1 cellular context compared by ENCODE assay signal in the genomic region with DNA sequence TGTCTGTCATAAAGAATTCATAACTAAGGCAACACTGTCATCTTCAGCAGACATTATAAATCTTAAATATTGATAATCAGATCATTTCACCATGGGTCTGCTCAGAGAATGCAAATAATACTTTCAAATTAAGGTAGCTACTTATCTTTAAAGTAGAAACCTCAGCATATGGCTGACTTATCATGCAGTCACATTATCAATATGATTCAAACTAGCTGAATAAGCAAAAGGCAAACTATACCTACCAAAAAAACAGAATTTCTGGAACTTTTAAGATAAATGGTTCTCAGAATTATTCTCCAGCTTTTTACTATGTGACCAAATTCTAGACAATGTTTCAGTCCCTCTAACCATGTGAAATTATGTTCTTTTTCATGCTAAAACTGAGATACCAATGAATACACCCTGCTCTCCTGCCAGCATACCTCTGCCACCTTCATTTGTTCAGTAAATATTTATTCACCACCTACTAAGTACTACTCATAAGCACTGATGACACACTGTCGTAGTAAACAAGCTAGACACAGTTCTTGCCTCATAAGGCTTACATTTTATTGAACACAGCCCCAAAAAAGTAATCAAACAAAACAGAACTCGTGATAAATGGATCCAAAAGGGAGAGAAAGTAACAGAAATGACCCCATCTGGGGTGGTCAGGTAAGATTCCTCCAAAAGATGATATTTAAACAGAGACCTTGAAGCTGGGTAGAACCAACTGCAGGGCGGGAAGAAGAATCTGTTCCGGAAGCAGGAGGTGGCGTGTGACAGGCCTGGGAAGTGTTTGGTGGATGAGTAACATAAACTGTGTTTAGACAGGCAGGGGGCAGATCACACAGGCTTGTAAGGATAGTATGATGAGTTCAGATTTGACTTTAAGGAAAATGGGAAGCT.
TF ChIP-seq lines count a peak whose summit lies in the region.

No MANE protein-coding gene starts in this region.

TF ChIP-seq in HEK293, 187 proteins besides CTCF, POLR2A, EP300 and RAD21 (continued from another document):
- TF ChIP-seq ZNF274 (IDR thresholded peaks at IDR 0.05; ENCODE audit: low read length) (no peak), ZNF274 (tag by site-specific recombination; IDR thresholded peaks at IDR 0.05; ENCODE audit: borderline replicate concordance) (no peak), ZNF677 (tag by site-specific recombination; IDR thresholded peaks at IDR 0.05) (no peak), ZNF121 (tag by site-specific recombination; IDR thresholded peaks at IDR 0.05) (no peak), IKZF3 (tag by site-specific recombination; IDR thresholded peaks at IDR 0.05) (0 out of 2 replicates have a peak, but pooled peaks have one; percentile 16), TRIM28 (IDR thresholded peaks at IDR 0.05; ENCODE audit: borderline replicate concordance, low read length) (no peak)
